Comparison of ENCODE assay signal across 9 cellular contexts in genomic region chr10:1444826-1445225, GRCh38.
"Had no signal": no experiment of that assay in that cellular context is flagged by ENCODE, and none has a peak within 500 bp of the region (broad histone marks: within the 10 kb centered on the region; RNA-seq: fewer than 3 reads in every experiment).

No MANE protein-coding gene starts in this region.

- H3K9ac ChIP-seq: GM23248 had no signal

- H3K27ac ChIP-seq: GM23248, HL-60 had no signal

- H2AFZ ChIP-seq: GM23248 had no signal

- H3K4me3 ChIP-seq: GM23248, K562 had no signal

- FAIRE-seq: H54, K562 had no signal

- DNase-seq: GM23248, GOT3, H9, HCEC 1CT, HFFc6, KG1 had no signal

- ATAC-seq: K562 had no signal
